16 cellular contexts compared by ENCODE assay signal in genomic region chr4:38625508-38625907, GRCh38. TPM values are rescaled to one million over a fixed set of nuclear protein-coding genes. Genes with fewer than 3 reads are reported as not detected.
DNase-seq lines count a peak whose midpoint lies in the region; ATAC-seq and FAIRE-seq lines count a peak whose summit lies in the region.
"Had no signal": no experiment of that assay in that cellular context is flagged by ENCODE, and none has a peak within 500 bp of the region (broad histone marks: within the 10 kb centered on the region; RNA-seq: fewer than 3 reads in every experiment).

No MANE protein-coding gene starts in this region.

- ATAC-seq in stimulated activated naive CD8-positive, alpha-beta T cell treated with anti-CD3 and anti-CD28 coated beads, Interleukin-15, amount 100 ng/mL, for 72 hours = peak; percentile 62
- no peak for ATAC-seq in stimulated activated naive CD8-positive, alpha-beta T cell treated with anti-CD3 and anti-CD28 coated beads, Interleukin-15, Interleukin-2, amounts not matched to agents 100 U/mL and 50 U/mL, for 24 hours
- ATAC-seq in HG02759 (IDR thresholded peaks at IDR 0.05; ENCODE audit: unreplicated experiment) (no peak), GM21723 (IDR thresholded peaks at IDR 0.05; ENCODE audit: unreplicated experiment) (no peak)

- no peak overlapping the region for H3K27ac Mint-ChIP-seq in activated CD4-positive, alpha-beta T cell treated with anti-CD3 and anti-CD28 coated beads, Interleukin-2, amount 10 ng/mL, durations not matched to agents 7 days and 5 days
- peak overlapping the region in 1 of 2 donors; percentile 9 for H3K27ac Mint-ChIP-seq in stimulated activated naive CD8-positive, alpha-beta T cell treated with anti-CD3 and anti-CD28 coated beads, Interleukin-15, amount 100 ng/mL, for 72 hours
- H3K27ac Mint-ChIP-seq: HFFc6 had no signal

- peak overlapping the region; percentile 14 for H3K27ac ChIP-seq in muscle layer of colon (ENCODE audit: low read depth, low read length)
- H3K27ac ChIP-seq: BLaER1, PC-9 had no signal

- H3K4me1 Mint-ChIP-seq in activated CD4-positive, alpha-beta T cell treated with anti-CD3 and anti-CD28 coated beads, Interleukin-2, amount 10 ng/mL, durations not matched to agents 7 days and 5 days = peaks cover 12% of the 10 kb centered on the region
- no peaks in the 10 kb centered on the region for H3K4me1 Mint-ChIP-seq in stimulated activated naive CD8-positive, alpha-beta T cell treated with anti-CD3 and anti-CD28 coated beads, Interleukin-15, amount 100 ng/mL, for 72 hours

- CTCF ChIA-PET in activated CD4-positive, alpha-beta T cell treated with anti-CD3 and anti-CD28 coated beads, Interleukin-2, amount 10 ng/mL, durations not matched to agents 7 days and 5 days (lab: Charles Lee) = interaction anchor here (0.6 to 1.4 kb wide), 2 partner anchors 10 to 736 kb away, joined by 3 read pairs; no protein-coding TSS in a partner anchor

- no peaks in the 10 kb centered on the region for H3K9me3 ChIP-seq in muscle layer of colon (ENCODE audit: low read length)

- H3K27me3 ChIP-seq in muscle layer of colon (ENCODE audit: control insufficient read depth in 1 of 2, insufficient read depth in 2 of 2, low read length in 2 of 2) = no peaks in the 10 kb centered on the region
- H3K27me3 ChIP-seq: BLaER1 had no signal

- no peak for FAIRE-seq in frontal cortex (lab: Jason Lieb, UNC)
- FAIRE-seq: H54 had no signal

- no peak overlapping the region for H3K4me3 Mint-ChIP-seq in activated CD4-positive, alpha-beta T cell treated with anti-CD3 and anti-CD28 coated beads, Interleukin-2, amount 10 ng/mL, durations not matched to agents 7 days and 5 days
- no peak overlapping the region for H3K4me3 Mint-ChIP-seq in stimulated activated naive CD8-positive, alpha-beta T cell treated with anti-CD3 and anti-CD28 coated beads, Interleukin-15, amount 100 ng/mL, for 72 hours
- H3K4me3 Mint-ChIP-seq: HFFc6 had no signal

- H3K4me3 ChIP-seq in muscle layer of colon (ENCODE audit: low read depth in 1 of 2, low read length in 2 of 2) = peak overlapping the region in 1 of 2 donors; percentile 12
- H3K4me3 ChIP-seq: BLaER1, PC-9 had no signal

- POLR2A ChIA-PET in activated CD4-positive, alpha-beta T cell treated with anti-CD3 and anti-CD28 coated beads, Interleukin-2, amount 10 ng/mL, durations not matched to agents 7 days and 5 days (lab: Charles Lee) = no interaction called here

- DNase-seq in activated CD4-positive, alpha-beta T cell treated with anti-CD3 and anti-CD28 coated beads, Interleukin-2, amount 10 ng/mL, durations not matched to agents 7 days and 5 days = peak; percentile 17
- DNase-seq in activated CD4-positive, alpha-beta T cell treated with anti-CD3 and anti-CD28 coated beads for 4 hours = no peak
- no peak for DNase-seq in stimulated activated naive CD8-positive, alpha-beta T cell treated with anti-CD3 and anti-CD28 coated beads, Interleukin-15, amount 100 ng/mL, for 72 hours
- no peak for DNase-seq in stimulated activated naive CD8-positive, alpha-beta T cell treated with anti-CD3 and anti-CD28 coated beads, Interleukin-15, Interleukin-2, amounts not matched to agents 100 U/mL and 50 U/mL, for 24 hours
- DNase-seq in frontal cortex (ENCODE audit: low spot score in 2 of 2) = no peak
- DNase-seq: HFFc6, KG1, NCI-H1436, NCI-H2029, NCI-H524, PC-9 had no signal

- H3K9ac ChIP-seq in muscle layer of colon (ENCODE audit: low read length) = no peak overlapping the region
- H3K9ac ChIP-seq: BLaER1 had no signal

- H3K9me3 Mint-ChIP-seq in activated CD4-positive, alpha-beta T cell treated with anti-CD3 and anti-CD28 coated beads, Interleukin-2, amount 10 ng/mL, durations not matched to agents 7 days and 5 days = no peaks in the 10 kb centered on the region
- H3K9me3 Mint-ChIP-seq in stimulated activated naive CD8-positive, alpha-beta T cell treated with anti-CD3 and anti-CD28 coated beads, Interleukin-15, amount 100 ng/mL, for 72 hours = no peaks in the 10 kb centered on the region
- H3K9me3 Mint-ChIP-seq: HFFc6 had no signal

- no peaks in the 10 kb centered on the region for H3K27me3 Mint-ChIP-seq in activated CD4-positive, alpha-beta T cell treated with anti-CD3 and anti-CD28 coated beads, Interleukin-2, amount 10 ng/mL, durations not matched to agents 7 days and 5 days
- no peaks in the 10 kb centered on the region for H3K27me3 Mint-ChIP-seq in stimulated activated naive CD8-positive, alpha-beta T cell treated with anti-CD3 and anti-CD28 coated beads, Interleukin-15, amount 100 ng/mL, for 72 hours

- H3K4me1 ChIP-seq in muscle layer of colon (ENCODE audit: insufficient read depth, low read length) = no peaks in the 10 kb centered on the region
- H3K4me1 ChIP-seq: BLaER1 had no signal

- no peaks in the 10 kb centered on the region for H3K36me3 Mint-ChIP-seq in activated CD4-positive, alpha-beta T cell treated with anti-CD3 and anti-CD28 coated beads, Interleukin-2, amount 10 ng/mL, durations not matched to agents 7 days and 5 days (ENCODE audit: low read depth)

- no peaks in the 10 kb centered on the region for H3K36me3 ChIP-seq in muscle layer of colon (ENCODE audit: insufficient read depth, low read length)
- H3K36me3 ChIP-seq: BLaER1 had no signal

RNA-seq across cellular contexts. Expression of gene KLF3, which starts 38.5 kb away (rescaled TPM):
- 10 to 100 TPM; 30.2 to 33.5 TPM for total RNA-seq in activated CD4-positive, alpha-beta T cell treated with anti-CD3 and anti-CD28 coated beads, Interleukin-2, amount 10 ng/mL, durations not matched to agents 7 days and 5 days
- total RNA-seq in frontal cortex = 12.2 TPM
